Comparison of ENCODE assay signal across 1 cellular context in genomic region chr7:143126146-143126545, GRCh38.
TF ChIP-seq lines count a peak whose summit lies in the region.

No MANE protein-coding gene starts in this region.

TF ChIP-seq in HepG2, 621 proteins besides CTCF, POLR2A, EP300 and RAD21 (continued from another document):
- TF ChIP-seq E2F2 (CRISPR knock-in tag; IDR thresholded peaks at IDR 0.05; ENCODE audit: borderline replicate concordance), result no peak
- no peak for TF ChIP-seq ELK4 (CRISPR knock-in tag; IDR thresholded peaks at IDR 0.05; ENCODE audit: borderline replicate concordance)
- no peak for TF ChIP-seq KAT7 (CRISPR knock-in tag; IDR thresholded peaks at IDR 0.05; ENCODE audit: borderline replicate concordance)
- no peak for TF ChIP-seq MAFG (CRISPR knock-in tag; IDR thresholded peaks at IDR 0.05)
- no peak for TF ChIP-seq ZNF431 (CRISPR knock-in tag; IDR thresholded peaks at IDR 0.05; ENCODE audit: borderline replicate concordance, low read depth)
- TF ChIP-seq REPIN1 (CRISPR knock-in tag; IDR thresholded peaks at IDR 0.05; ENCODE audit: borderline replicate concordance, low read depth), result no peak
- no peak for TF ChIP-seq SALL2 (CRISPR knock-in tag; IDR thresholded peaks at IDR 0.05)
- no peak for TF ChIP-seq ZNF720 (CRISPR knock-in tag; IDR thresholded peaks at IDR 0.05)
- TF ChIP-seq KDM1A (CRISPR knock-in tag; IDR thresholded peaks at IDR 0.05), result no peak
- TF ChIP-seq KAT2B (IDR thresholded peaks at IDR 0.05; ENCODE audit: borderline replicate concordance, low read depth, low read length), result no peak
- no peak for TF ChIP-seq PCBP2 (optimal IDR thresholded peaks at IDR 0.05; ENCODE audit: low read depth, low read length, poor library complexity, severe bottlenecking)
- no peak for TF ChIP-seq ZNF883 (CRISPR knock-in tag; IDR thresholded peaks at IDR 0.05; ENCODE audit: not compliant biosample characterization)
- no peak for TF ChIP-seq RAD51 (IDR thresholded peaks at IDR 0.05; ENCODE audit: borderline replicate concordance)
- TF ChIP-seq ATF4 (CRISPR knock-in tag; IDR thresholded peaks at IDR 0.05), result no peak
- no peak for TF ChIP-seq HOXA3 (CRISPR knock-in tag; IDR thresholded peaks at IDR 0.05)
- no peak for TF ChIP-seq PITX1 (CRISPR knock-in tag; IDR thresholded peaks at IDR 0.05)
- TF ChIP-seq MAFK (conservative IDR thresholded peaks at IDR 0.05 in 1 of 2, IDR thresholded peaks at IDR 0.05 in 1 of 2; ENCODE audit: low read length in 2 of 2), result no peak
- no peak for TF ChIP-seq MTA3 (CRISPR knock-in tag; IDR thresholded peaks at IDR 0.05)
